ENCODE assay signal across 1 cellular context in the genomic region with DNA sequence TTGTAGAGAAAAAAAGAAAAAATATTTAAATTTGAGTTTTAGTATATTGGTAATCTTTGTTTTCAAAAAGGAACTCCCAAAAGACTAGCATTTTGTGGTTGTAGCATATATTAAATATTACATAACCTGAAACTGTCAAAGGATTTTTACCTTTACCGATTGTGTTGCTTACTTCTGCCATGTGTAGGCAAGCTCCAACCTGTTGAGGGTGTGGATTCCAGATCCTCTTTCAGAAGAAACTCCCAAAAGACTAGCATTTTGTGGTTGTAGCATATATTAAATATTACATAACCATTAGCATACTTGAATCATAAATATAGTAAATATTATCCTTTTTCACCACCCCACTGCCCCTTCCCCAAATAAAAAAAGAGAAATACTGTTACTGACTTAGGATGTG.
TF ChIP-seq lines count a peak whose summit lies in the region.

No MANE protein-coding gene starts in this region.

TF ChIP-seq in HEK293, 187 proteins besides CTCF, POLR2A, EP300 and RAD21 (continued from another document):
- TF ChIP-seq, protein P1, sequence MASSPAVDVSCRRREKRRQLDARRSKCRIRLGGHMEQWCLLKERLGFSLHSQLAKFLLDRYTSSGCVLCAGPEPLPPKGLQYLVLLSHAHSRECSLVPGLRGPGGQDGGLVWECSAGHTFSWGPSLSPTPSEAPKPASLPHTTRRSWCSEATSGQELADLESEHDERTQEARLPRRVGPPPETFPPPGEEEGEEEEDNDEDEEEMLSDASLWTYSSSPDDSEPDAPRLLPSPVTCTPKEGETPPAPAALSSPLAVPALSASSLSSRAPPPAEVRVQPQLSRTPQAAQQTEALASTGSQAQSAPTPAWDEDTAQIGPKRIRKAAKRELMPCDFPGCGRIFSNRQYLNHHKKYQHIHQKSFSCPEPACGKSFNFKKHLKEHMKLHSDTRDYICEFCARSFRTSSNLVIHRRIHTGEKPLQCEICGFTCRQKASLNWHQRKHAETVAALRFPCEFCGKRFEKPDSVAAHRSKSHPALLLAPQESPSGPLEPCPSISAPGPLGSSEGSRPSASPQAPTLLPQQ (tag by site-specific recombination; IDR thresholded peaks at IDR 0.05), result no peak
- TF ChIP-seq SCRT1 (tag by site-specific recombination; IDR thresholded peaks at IDR 0.05; ENCODE audit: borderline replicate concordance) (0 out of 2 replicates have a peak, but pooled peaks have one; percentile 37), ZNF558 (tag by site-specific recombination; IDR thresholded peaks at IDR 0.05) (no peak), TRIM28 (IDR thresholded peaks at IDR 0.05; ENCODE audit: borderline replicate concordance, low read length) (no peak), ZFP41 (tag by site-specific recombination; IDR thresholded peaks at IDR 0.05; ENCODE audit: borderline replicate concordance) (no peak), SCRT2 (tag by site-specific recombination; IDR thresholded peaks at IDR 0.05) (peak; percentile 83)
